Comparison of ENCODE assay signal across 8 cellular contexts in genomic region chr15:64149424-64150235, GRCh38. TPM values are rescaled to one million over a fixed set of nuclear protein-coding genes. Genes with fewer than 3 reads are reported as not detected.
A peak's percentile ranks its signal among the peaks of the same experiment; 100 is the strongest.
DNase-seq lines count a peak whose midpoint lies in the region; ATAC-seq and TF ChIP-seq lines count a peak whose summit lies in the region.

No MANE protein-coding gene starts in this region.

- peak in 1 of 3 donors; percentile 62 for DNase-seq in CD4-positive, CD25-positive, alpha-beta regulatory T cell
- no peak for DNase-seq in GM13977 (ENCODE audit: low spot score)
- DNase-seq in T-helper 2 cell treated with Interferon-gamma antibody and Interleukin-4, amounts not matched to agents 5 μg/mL and 100 μg/mL, for 36 hours (ENCODE audit: low spot score) = no peak
- peak; percentile 31 for DNase-seq in kidney tubule cell (ENCODE audit: low spot score)
- DNase-seq in mesenteric fat pad (ENCODE audit: low spot score) = no peak
- DNase-seq in GOT3 (lab: John Stamatoyannopoulos, UW) = no peak
- no peak for DNase-seq in activated gamma-delta T cell treated with Interleukin-2 at 50 U/mL for 16 hours
- no peak for DNase-seq in AG20443 (ENCODE audit: low spot score)

- H3K36me3 ChIP-seq in CD4-positive, CD25-positive, alpha-beta regulatory T cell (ENCODE audit: control insufficient read depth, insufficient read depth, low read length) = peaks cover 12% of the 10 kb centered on the region

- H3K27ac Mint-ChIP-seq in CD4-positive, CD25-positive, alpha-beta regulatory T cell = peak overlapping the region in 1 of 3 donors; percentile 4
- peak overlapping the region; percentile 71 for H3K27ac Mint-ChIP-seq in T-helper 2 cell treated with Interferon-gamma antibody and Interleukin-4, amounts not matched to agents 5 μg/mL and 100 μg/mL, for 36 hours

- H3K4me3 ChIP-seq in CD4-positive, CD25-positive, alpha-beta regulatory T cell (ENCODE audit: low read depth, low read length) = no peak overlapping the region

- ATAC-seq in CD4-positive, CD25-positive, alpha-beta regulatory T cell (ENCODE audit: low read depth in 2 of 2) = no peak

- H3K4me1 ChIP-seq in CD4-positive, CD25-positive, alpha-beta regulatory T cell (ENCODE audit: control insufficient read depth, insufficient read depth, low read length, poor library complexity, severe bottlenecking) = peaks cover 29% of the 10 kb centered on the region

- H3K27me3 Mint-ChIP-seq in CD4-positive, CD25-positive, alpha-beta regulatory T cell = peaks cover 27% of the 10 kb centered on the region
- peaks cover 3% of the 10 kb centered on the region for H3K27me3 Mint-ChIP-seq in T-helper 2 cell treated with Interferon-gamma antibody and Interleukin-4, amounts not matched to agents 5 μg/mL and 100 μg/mL, for 36 hours (ENCODE audit: low read depth)

- TF ChIP-seq CTCF in GM13977 (IDR thresholded peaks at IDR 0.05; ENCODE audit: extremely low read depth, insufficient read depth, missing control alignments) = peak; percentile 31

- H3K4me3 Mint-ChIP-seq in CD4-positive, CD25-positive, alpha-beta regulatory T cell = peak overlapping the region; percentile 45 to 78 (median 66)
- H3K4me3 Mint-ChIP-seq in T-helper 2 cell treated with Interferon-gamma antibody and Interleukin-4, amounts not matched to agents 5 μg/mL and 100 μg/mL, for 36 hours = peak overlapping the region; percentile 30

- in situ Hi-C loops in GM13977 (cut with MboI; ENCODE audit: low pct_unique_long_range_greater_than_20kb, low sequenced_read_pairs, unreplicated experiment) = no loop called here

- peaks cover 4 to 37% (median 21%) of the 10 kb centered on the region in 4 donors for H3K4me1 Mint-ChIP-seq in CD4-positive, CD25-positive, alpha-beta regulatory T cell
- H3K4me1 Mint-ChIP-seq in T-helper 2 cell treated with Interferon-gamma antibody and Interleukin-4, amounts not matched to agents 5 μg/mL and 100 μg/mL, for 36 hours (ENCODE audit: low read depth) = peaks cover 16% of the 10 kb centered on the region

- H3K36me3 Mint-ChIP-seq in CD4-positive, CD25-positive, alpha-beta regulatory T cell = peaks cover 5% of the 10 kb centered on the region
- H3K36me3 Mint-ChIP-seq in T-helper 2 cell treated with Interferon-gamma antibody and Interleukin-4, amounts not matched to agents 5 μg/mL and 100 μg/mL, for 36 hours (ENCODE audit: low read depth) = peaks cover 6% of the 10 kb centered on the region

- peaks cover 5% of the 10 kb centered on the region for H3K27me3 ChIP-seq in CD4-positive, CD25-positive, alpha-beta regulatory T cell (ENCODE audit: control insufficient read depth, insufficient read depth, low read length)

- H3K9me3 Mint-ChIP-seq in CD4-positive, CD25-positive, alpha-beta regulatory T cell = peaks cover 0 to 2% (median 0%) of the 10 kb centered on the region in 7 donors
- H3K9me3 Mint-ChIP-seq in T-helper 2 cell treated with Interferon-gamma antibody and Interleukin-4, amounts not matched to agents 5 μg/mL and 100 μg/mL, for 36 hours = no peaks in the 10 kb centered on the region

- H3K27ac ChIP-seq in CD4-positive, CD25-positive, alpha-beta regulatory T cell (ENCODE audit: insufficient read depth, low read length, poor library complexity, severe bottlenecking) = no peak overlapping the region

- H3K9me3 ChIP-seq in CD4-positive, CD25-positive, alpha-beta regulatory T cell (ENCODE audit: control insufficient read depth in 2 of 2, low read length in 2 of 2) = no peaks in the 10 kb centered on the region

RNA-seq across cellular contexts. Expression of gene SNX22, which starts 1.9 kb away (rescaled TPM):
- total RNA-seq in CD4-positive, CD25-positive, alpha-beta regulatory T cell = 0.20 TPM
- 1 to 10 TPM in 2 of 4 donors, under 1 TPM in 2; 0.85 to 1.4 (median 1.2) TPM for polyA plus RNA-seq in CD4-positive, CD25-positive, alpha-beta regulatory T cell
- 0.71 TPM for total RNA-seq in mesenteric fat pad

RNA-seq across cellular contexts. Expression of gene PPIB, which starts 13.2 kb away (rescaled TPM):
- 171 TPM for total RNA-seq in CD4-positive, CD25-positive, alpha-beta regulatory T cell
- polyA plus RNA-seq in CD4-positive, CD25-positive, alpha-beta regulatory T cell = 100 to 1,000 TPM; 516 to 624 (median 569) TPM
- total RNA-seq in mesenteric fat pad = 470 TPM

RNA-seq across cellular contexts. Expression of gene SNX1, which starts 53.8 kb away (rescaled TPM):
- 112 TPM for total RNA-seq in CD4-positive, CD25-positive, alpha-beta regulatory T cell
- polyA plus RNA-seq in CD4-positive, CD25-positive, alpha-beta regulatory T cell = 10 to 100 TPM; 58.3 to 72.7 (median 65.0) TPM
- total RNA-seq in mesenteric fat pad = 188 TPM

RNA-seq across cellular contexts. Expression of gene CIAO2A, which starts 56.0 kb away (rescaled TPM):
- total RNA-seq in CD4-positive, CD25-positive, alpha-beta regulatory T cell = 25.8 TPM
- polyA plus RNA-seq in CD4-positive, CD25-positive, alpha-beta regulatory T cell = 100 to 1,000 TPM in 3 of 4 donors, 10 to 100 TPM in 1; 87.3 to 124 (median 106) TPM
- total RNA-seq in mesenteric fat pad = 36.3 TPM
